Comparison of ENCODE assay signal across 9 cellular contexts in the genomic region with DNA sequence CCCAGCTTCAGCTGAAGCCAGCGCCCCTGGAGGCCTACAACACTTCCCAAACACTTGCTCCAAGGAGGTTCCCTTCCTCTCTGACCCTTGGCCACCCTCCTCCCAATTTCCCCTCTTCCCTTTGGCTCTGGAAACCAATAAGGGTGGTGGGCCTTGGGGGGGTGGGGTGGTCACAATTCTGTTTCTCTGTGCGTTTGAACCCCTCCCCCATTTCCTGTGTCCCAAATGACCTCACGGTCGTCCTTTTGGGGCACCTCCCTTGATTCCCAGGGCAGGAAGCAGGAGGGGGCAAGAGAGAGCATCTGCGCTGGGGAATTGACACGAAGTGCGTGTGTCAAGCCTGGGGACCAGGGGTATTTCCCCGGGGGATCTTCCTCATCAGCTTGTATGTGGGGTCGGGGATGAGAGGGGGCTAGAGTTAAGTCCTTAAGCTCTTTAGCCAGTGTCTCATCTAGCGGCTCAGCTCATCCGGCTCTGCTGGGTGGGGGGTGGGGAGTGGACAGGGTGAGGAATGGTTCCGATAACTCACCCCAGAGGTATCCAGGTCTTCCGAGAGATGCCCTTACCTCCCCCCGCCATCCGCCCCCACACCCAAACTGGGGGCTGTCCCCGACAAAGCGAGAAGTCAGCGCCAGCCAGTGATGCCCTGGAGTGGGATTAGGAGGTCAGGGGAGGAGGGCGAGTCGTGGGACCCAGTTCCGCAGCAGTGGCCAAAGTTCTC. TPM values are rescaled to one million over a fixed set of nuclear protein-coding genes. Genes with fewer than 3 reads are reported as not detected.
DNase-seq lines count a peak whose midpoint lies in the region; ATAC-seq and TF ChIP-seq lines count a peak whose summit lies in the region.
"Had no signal": no experiment of that assay in that cellular context is flagged by ENCODE, and none has a peak within 500 bp of the region (broad histone marks: within the 10 kb centered on the region; RNA-seq: fewer than 3 reads in every experiment).

No MANE protein-coding gene starts in this region.

- H2AFZ ChIP-seq in GM23338, result no peak overlapping the region; the same call in 1 of the 2 replicates

- DNase-seq in GM23338 (ENCODE audit: low spot score) (peak; percentile 62), substantia nigra (lab: John Stamatoyannopoulos, UW) (no peak), NCI-H187 treated with DMSO at 0.1 percent for 48 hours (lab: John Stamatoyannopoulos, UW) (no peak), NCI-H1417 treated with DMSO at 0.1 percent for 48 hours (lab: John Stamatoyannopoulos, UW) (no peak), SKM-1 (lab: John Stamatoyannopoulos, UW; ENCODE audit: unreplicated experiment) (no peak), cerebellar nuclear complex (lab: John Stamatoyannopoulos, UW) (no peak)
- DNase-seq: NCI-H1092 had no signal

- no peak overlapping the region for H3K9ac ChIP-seq in iPS-18a (ENCODE audit: low read length)

- peaks cover 23% of the 10 kb centered on the region for H4K20me1 ChIP-seq in GM23338 (replicated peaks; ENCODE audit: insufficient read depth)

- H3K4me2 ChIP-seq in GM23338, result peak overlapping the region; percentile 96

- H3K27me3 ChIP-seq in GM23338 (ENCODE audit: insufficient read depth) (peaks cover 66% of the 10 kb centered on the region), iPS-18a (ENCODE audit: control insufficient read depth, insufficient read depth, low read length) (peaks cover 71% of the 10 kb centered on the region)

- H3K4me1 Mint-ChIP-seq in GM23338, result peaks cover 47% of the 10 kb centered on the region

- H3K4me1 ChIP-seq in GM23338 (ENCODE audit: insufficient read depth) (peaks cover 51% of the 10 kb centered on the region), iPS-18a (ENCODE audit: control insufficient read depth, low read depth, low read length) (peaks cover 12% of the 10 kb centered on the region)

- H3K9me3 ChIP-seq in iPS-18a (ENCODE audit: control insufficient read depth, low read depth, low read length), result no peaks in the 10 kb centered on the region

- H3K27ac ChIP-seq in GM23338 (ENCODE audit: low read depth) (no peak overlapping the region), iPS-18a (ENCODE audit: low read length) (no peak overlapping the region), substantia nigra (ENCODE audit: low read depth, low read length, poor library complexity, severe bottlenecking) (peak overlapping the region; percentile 26)

- peak; percentile 2; the same call in 1 of the 3 replicates for ATAC-seq in GM23338

- no peak overlapping the region for H3K27ac Mint-ChIP-seq in GM23338

- no peaks in the 10 kb centered on the region; the same call in 1 of the 3 replicates for H3K9me3 Mint-ChIP-seq in GM23338

- TF ChIP-seq CTCF in GM23338 (conservative IDR thresholded peaks at IDR 0.05; ENCODE audit: low read depth in 2 of 2) (no peak), WI38 (IDR thresholded peaks at IDR 0.05; ENCODE audit: low read depth, low read length) (no peak)

- H3F3A ChIP-seq in GM23338 (replicated peaks; ENCODE audit: low read depth), result peaks cover 6% of the 10 kb centered on the region; the same call in 1 of the 2 replicates

- H3K4me3 ChIP-seq in GM23338 (peak overlapping the region; percentile 74), WI38 (ENCODE audit: low read depth, low read length) (peak overlapping the region; percentile 27), iPS-18a (ENCODE audit: low read length) (peak overlapping the region; percentile 53)

- H3K36me3 ChIP-seq in GM23338 (ENCODE audit: insufficient read depth), result peaks cover 5% of the 10 kb centered on the region; the same call in 1 of the 2 replicates
- no peaks in the 10 kb centered on the region for H3K36me3 ChIP-seq in iPS-18a (ENCODE audit: control insufficient read depth, low read depth, low read length)

- no peaks in the 10 kb centered on the region for H3K9me2 ChIP-seq in GM23338 (ENCODE audit: insufficient read depth)

- H3K79me2 ChIP-seq in GM23338 (replicated peaks; ENCODE audit: insufficient read depth), result no peaks in the 10 kb centered on the region

- peaks cover 65% of the 10 kb centered on the region for H3K27me3 Mint-ChIP-seq in GM23338 (ENCODE audit: insufficient read depth, low read depth, poor library complexity)

- H3K36me3 Mint-ChIP-seq in GM23338 (ENCODE audit: low read depth), result peaks cover 12% of the 10 kb centered on the region; the same call in 2 of the 3 replicates

- peak overlapping the region; percentile 65 for H3K4me3 Mint-ChIP-seq in GM23338

TF ChIP-seq in GM23338, 12 proteins besides CTCF, POLR2A, EP300 and RAD21:
- TF ChIP-seq ZNF114 (CRISPR knock-in tag; IDR thresholded peaks at IDR 0.05) (no peak), ETS1 (IDR thresholded peaks at IDR 0.05) (peak; percentile 27; the same call in 1 of the 2 replicates), EZH2 (IDR thresholded peaks at IDR 0.05; ENCODE audit: low read depth, unreplicated experiment) (peak; percentile 40), EZH2phosphoT487 (IDR thresholded peaks at IDR 0.05; ENCODE audit: unreplicated experiment) (peak; percentile 54)

RNA-seq across cellular contexts. Expression of gene ESAM, which starts 0.6 kb away (rescaled TPM):
- not detected in 2 replicates for total RNA-seq in GM23338 (2014; rRNA removed; shearing (Covaris generic))
- 0.32 and 0.50 TPM in 2 replicates for polyA plus RNA-seq in GM23338 (2016; fragmentation: Nextera tagmentation; extraction: Ambion mirVana)

RNA-seq across cellular contexts. Expression of gene VSIG2, which starts 9.4 kb away (rescaled TPM):
- not detected in 2 replicates for total RNA-seq in GM23338 (2014; rRNA removed; shearing (Covaris generic))
- 0.19 TPM in 1 of 2 replicates, not detected in the other for polyA plus RNA-seq in GM23338 (2016; fragmentation: Nextera tagmentation; extraction: Ambion mirVana)

RNA-seq across cellular contexts. Expression of gene NRGN, which starts 21.7 kb away (rescaled TPM):
- total RNA-seq in GM23338 (2014; rRNA removed; shearing (Covaris generic)), result 0.24 TPM in 1 of 2 replicates, not detected in the other
- polyA plus RNA-seq in GM23338 (2016; fragmentation: Nextera tagmentation; extraction: Ambion mirVana), result 0.61 TPM in 2 replicates

RNA-seq across cellular contexts. Expression of gene MSANTD2, which starts 38.7 kb away (rescaled TPM):
- 34.4 and 39.5 TPM in 2 replicates for total RNA-seq in GM23338 (2014; rRNA removed; shearing (Covaris generic))
- polyA plus RNA-seq in GM23338 (2016; fragmentation: Nextera tagmentation; extraction: Ambion mirVana), result 15.3 and 18.7 TPM in 2 replicates
